In genomic region chr7:157739650-157740049, GRCh38 we compare ENCODE assay signal across 34 cellular contexts.
"Had no signal": no experiment of that assay in that cellular context is flagged by ENCODE, and none has a peak within 500 bp of the region (broad histone marks: within the 10 kb centered on the region; RNA-seq: fewer than 3 reads in every experiment).

No MANE protein-coding gene starts in this region.

- H3K4me3 ChIP-seq: Peyer's patch, SK-N-MC had no signal

- H3K9ac ChIP-seq: KMS-11 had no signal

- H3K4me1 ChIP-seq: Peyer's patch had no signal

- H3K4me3 Mint-ChIP-seq: activated CD4-positive, alpha-beta memory T cell treated with anti-CD3 and anti-CD28 coated beads, Interleukin-2, amount 10 ng/mL, durations not matched to agents 7 days and 5 days; activated CD8-positive, alpha-beta memory T cell treated with anti-CD3 and anti-CD28 coated beads, Interleukin-2, amount 10 ng/mL, durations not matched to agents 7 days and 5 days; activated naive CD4-positive, alpha-beta T cell treated with anti-CD3 and anti-CD28 coated beads, Interleukin-2, amount 10 ng/mL, durations not matched to agents 7 days and 5 days; activated naive CD8-positive, alpha-beta T cell; activated naive CD8-positive, alpha-beta T cell treated with anti-CD3 and anti-CD28 coated beads, Interleukin-2, amount 50 U/mL, for 24 hours had no signal

- ATAC-seq: activated CD4-positive, CD25-positive, alpha-beta regulatory T cell treated with anti-CD3 and anti-CD28 coated beads, Interleukin-2, amount 50 U/mL, for 24 hours; activated CD8-positive, alpha-beta memory T cell treated with anti-CD3 and anti-CD28 coated beads, Interleukin-2, amount 10 ng/mL, durations not matched to agents 7 days and 5 days; activated naive CD8-positive, alpha-beta T cell treated with anti-CD3 and anti-CD28 coated beads, Interleukin-2, amount 50 U/mL, for 24 hours; PC-3 had no signal

- H3K4me2 ChIP-seq: KMS-11 had no signal

- H3K36me3 Mint-ChIP-seq: activated CD8-positive, alpha-beta memory T cell treated with anti-CD3 and anti-CD28 coated beads, Interleukin-2, amount 10 ng/mL, durations not matched to agents 7 days and 5 days; activated naive CD4-positive, alpha-beta T cell treated with anti-CD3 and anti-CD28 coated beads, Interleukin-2, amount 10 ng/mL, durations not matched to agents 7 days and 5 days; activated naive CD8-positive, alpha-beta T cell had no signal

- H3K27ac Mint-ChIP-seq: activated CD4-positive, alpha-beta memory T cell treated with anti-CD3 and anti-CD28 coated beads, Interleukin-2, amount 10 ng/mL, durations not matched to agents 7 days and 5 days; activated CD8-positive, alpha-beta memory T cell treated with anti-CD3 and anti-CD28 coated beads, Interleukin-2, amount 10 ng/mL, durations not matched to agents 7 days and 5 days; activated naive CD4-positive, alpha-beta T cell treated with anti-CD3 and anti-CD28 coated beads, Interleukin-2, amount 10 ng/mL, durations not matched to agents 7 days and 5 days; activated naive CD8-positive, alpha-beta T cell; activated naive CD8-positive, alpha-beta T cell treated with anti-CD3 and anti-CD28 coated beads, Interleukin-2, amount 50 U/mL, for 24 hours had no signal

- H3K27ac ChIP-seq: brain microvascular endothelial cell, KMS-11, Peyer's patch, RWPE1, SK-N-MC had no signal

- H3K27me3 ChIP-seq: brain microvascular endothelial cell, Peyer's patch had no signal

- H3K36me3 ChIP-seq: brain microvascular endothelial cell, Peyer's patch had no signal

- H3K9me3 ChIP-seq: Peyer's patch had no signal

- H3K4me1 Mint-ChIP-seq: activated CD4-positive, alpha-beta memory T cell treated with anti-CD3 and anti-CD28 coated beads, Interleukin-2, amount 10 ng/mL, durations not matched to agents 7 days and 5 days; activated CD8-positive, alpha-beta memory T cell treated with anti-CD3 and anti-CD28 coated beads, Interleukin-2, amount 10 ng/mL, durations not matched to agents 7 days and 5 days; activated naive CD4-positive, alpha-beta T cell treated with anti-CD3 and anti-CD28 coated beads, Interleukin-2, amount 10 ng/mL, durations not matched to agents 7 days and 5 days; activated naive CD8-positive, alpha-beta T cell treated with anti-CD3 and anti-CD28 coated beads, Interleukin-2, amount 50 U/mL, for 24 hours had no signal

- DNase-seq: activated CD4-positive, alpha-beta memory T cell treated with anti-CD3 and anti-CD28 coated beads, Interleukin-2, amount 10 ng/mL, durations not matched to agents 7 days and 5 days; activated CD4-positive, alpha-beta T cell treated with anti-CD3 and anti-CD28 coated beads for 4 hours; activated CD8-positive, alpha-beta memory T cell treated with anti-CD3 and anti-CD28 coated beads for 24 hours; activated CD8-positive, alpha-beta memory T cell treated with anti-CD3 and anti-CD28 coated beads, Interleukin-2, amount 10 ng/mL, durations not matched to agents 7 days and 5 days; activated CD8-positive, alpha-beta memory T cell treated with anti-CD3 and anti-CD28 coated beads, Interleukin-2, amount 50 U/mL, for 48 hours; activated effector memory CD4-positive, alpha-beta T cell treated with Interleukin-2 at 50 U/mL for 16 hours; activated naive CD4-positive, alpha-beta T cell treated with anti-CD3 and anti-CD28 coated beads, Interleukin-2, amount 10 ng/mL, durations not matched to agents 7 days and 5 days; activated naive CD8-positive, alpha-beta T cell treated with anti-CD3 and anti-CD28 coated beads, Interleukin-2, amount 50 U/mL, for 24 hours; activated T-cell treated with anti-CD3 and anti-CD28 coated beads, Interleukin-2, amount 50 U/mL, for 48 hours; amniotic stem cell; brain microvascular endothelial cell; central memory CD4-positive, alpha-beta T cell; MM.1S; MV-4-11; NCI-H1092; NCI-H1417; NCI-H146; NCI-H187; NCI-H2029 treated with DMSO at 0.1 percent for 48 hours; NCI-H2107; NCI-H2171; NCI-H510A; NCI-H526; NCI-H748 treated with DMSO at 0.1 percent for 48 hours; NK-92 treated with Interleukin-12 subunit alpha and Interleukin-12 subunit beta, amount 100 ng/mL, for 24 hours; PC-3; Peyer's patch; Right ventricle myocardium superior; T1000 had no signal

- H3K9me3 Mint-ChIP-seq: activated CD4-positive, alpha-beta memory T cell treated with anti-CD3 and anti-CD28 coated beads, Interleukin-2, amount 10 ng/mL, durations not matched to agents 7 days and 5 days; activated naive CD4-positive, alpha-beta T cell treated with anti-CD3 and anti-CD28 coated beads, Interleukin-2, amount 10 ng/mL, durations not matched to agents 7 days and 5 days; activated naive CD8-positive, alpha-beta T cell treated with anti-CD3 and anti-CD28 coated beads, Interleukin-2, amount 50 U/mL, for 24 hours had no signal
